Comparison of ENCODE assay signal across 9 cellular contexts in genomic region chr7:112056409-112056808, GRCh38.
A peak's percentile ranks its signal among the peaks of the same experiment; 100 is the strongest.
DNase-seq lines count a peak whose midpoint lies in the region; ATAC-seq and TF ChIP-seq lines count a peak whose summit lies in the region.
"Had no signal": no experiment of that assay in that cellular context is flagged by ENCODE, and none has a peak within 500 bp of the region (broad histone marks: within the 10 kb centered on the region; RNA-seq: fewer than 3 reads in every experiment).

No MANE protein-coding gene starts in this region.

- H3K4me3 Mint-ChIP-seq in glutamatergic neuron (ENCODE audit: unreplicated experiment), result peak overlapping the region; percentile 40

- no peak for TF ChIP-seq POLR2A in esophagus muscularis mucosa (IDR thresholded peaks at IDR 0.05; ENCODE audit: low read depth)

- no peaks in the 10 kb centered on the region for H3K9me3 Mint-ChIP-seq in glutamatergic neuron (ENCODE audit: unreplicated experiment)

- WGBS in esophagus muscularis mucosa, result 71% methylated on average over 2 of the region's 2 CpGs

- H3K36me3 ChIP-seq in GM06990 (ENCODE audit: control insufficient read depth, insufficient read depth, low read length) (no peaks in the 10 kb centered on the region), esophagus muscularis mucosa (no peaks in the 10 kb centered on the region)

- peak overlapping the region; percentile 17 for H3K27ac Mint-ChIP-seq in glutamatergic neuron (ENCODE audit: unreplicated experiment)

- ATAC-seq in GM21619 (IDR thresholded peaks at IDR 0.05; ENCODE audit: unreplicated experiment), result peak; percentile 76
- ATAC-seq in HG03097 (IDR thresholded peaks at IDR 0.05; ENCODE audit: low FRiP score, unreplicated experiment), result no peak

- H3K4me1 Mint-ChIP-seq in glutamatergic neuron (ENCODE audit: low read depth, unreplicated experiment), result peaks cover 20% of the 10 kb centered on the region

- no peaks in the 10 kb centered on the region for H3K36me3 Mint-ChIP-seq in glutamatergic neuron (ENCODE audit: unreplicated experiment)

- TF ChIP-seq CTCF in GM06990 (IDR thresholded peaks at IDR 0.05; ENCODE audit: insufficient read depth, low read length, poor library complexity, severe bottlenecking) (no peak), glutamatergic neuron (IDR thresholded peaks at IDR 0.05; ENCODE audit: partially characterized antibody, unreplicated experiment) (no peak), esophagus muscularis mucosa (IDR thresholded peaks at IDR 0.05) (no peak)

- no peaks in the 10 kb centered on the region for H3K27me3 Mint-ChIP-seq in glutamatergic neuron (ENCODE audit: unreplicated experiment)

- no peaks in the 10 kb centered on the region for H3K27me3 ChIP-seq in GM06990 (replicated peaks; ENCODE audit: control insufficient read depth, insufficient read depth, low read length)
- H3K27me3 ChIP-seq in esophagus muscularis mucosa, result no peaks in the 10 kb centered on the region

- peaks cover 5 to 31% (median 21%) of the 10 kb centered on the region in 4 donors for H3K4me1 ChIP-seq in esophagus muscularis mucosa

- H3K27ac ChIP-seq in esophagus muscularis mucosa (replicated peaks in 1 of 4), result no peak overlapping the region

- TF ChIP-seq EP300 in esophagus muscularis mucosa (IDR thresholded peaks at IDR 0.05), result no peak

- intact Hi-C loops in esophagus muscularis mucosa (cut with DNase I), result no loop called here

- no peak overlapping the region for H3K4me3 ChIP-seq in GM06990 (replicated peaks; ENCODE audit: low read depth, low read length)
- H3K4me3 ChIP-seq in esophagus muscularis mucosa, result no peak overlapping the region

- peak; percentile 25 for DNase-seq in GM06990 (ENCODE audit: extremely low read depth, insufficient read length)
- DNase-seq in NCI-H1436 (lab: John Stamatoyannopoulos, UW), result peak; percentile 82
- DNase-seq in glutamatergic neuron, result peak; percentile 51
- no peak for DNase-seq in NCI-H2029 (lab: John Stamatoyannopoulos, UW)
- no peak for DNase-seq in esophagus muscularis mucosa (ENCODE audit: extremely low spot score)
- no peak for DNase-seq in activated CD8-positive, alpha-beta memory T cell treated with anti-CD3 and anti-CD28 coated beads, Interleukin-2, amount 50 U/mL, for 4 hours
- DNase-seq: stimulated activated CD4-positive, alpha-beta T cell treated with anti-CD3 and anti-CD28 coated beads, Interleukin-1b, Interleukin-23, amount 100 ng/mL, for 48 hours had no signal

- H3K9me3 ChIP-seq in esophagus muscularis mucosa, result no peaks in the 10 kb centered on the region

Comparison
In these comparisons a context has a peak if more than half of its experiments do, and no peak if none do; other contexts are left out.
1. DNase-seq: peak in GM06990 (single experiment), NCI-H1436 (single experiment) and glutamatergic neuron (single experiment); none in NCI-H2029 (single experiment), esophagus muscularis mucosa (single experiment) and activated CD8-positive, alpha-beta memory T cell treated with anti-CD3 and anti-CD28 coated beads, Interleukin-2, amount 50 U/mL, for 4 hours (single experiment).